In genomic region chr17:16971458-16972338, GRCh38 we compare ENCODE assay signal across 14 cellular contexts. TPM values are rescaled to one million over a fixed set of nuclear protein-coding genes. Genes with fewer than 3 reads are reported as not detected.
DNase-seq lines count a peak whose midpoint lies in the region; ATAC-seq and TF ChIP-seq lines count a peak whose summit lies in the region.
"Had no signal": no experiment of that assay in that cellular context is flagged by ENCODE, and none has a peak within 500 bp of the region (broad histone marks: within the 10 kb centered on the region; RNA-seq: fewer than 3 reads in every experiment).

Gene TNFRSF13B (minus strand): TSS chr17:16972118. CDS start chr17:16972075, 43 bp downstream.

- no peak within 1 kb of the TSS for H3K4me3 ChIP-seq in KMS-11 (IDR thresholded peaks at IDR 0.05; ENCODE audit: insufficient read depth, low read depth, low read length)
- H3K4me3 ChIP-seq: heart right ventricle had no signal

- H3K79me2 ChIP-seq in KMS-11 (ENCODE audit: insufficient read depth, low read depth): peaks cover 37% of the 10 kb centered on the region

- intact Hi-C loops in posterior vena cava (cut with DNase I): no loop called here

- H3K4me1 ChIP-seq in KMS-11 (ENCODE audit: low read depth, poor library complexity, severe bottlenecking): peaks cover 73% of the 10 kb centered on the region

- no peak within 1 kb of the TSS for H2AFZ ChIP-seq in KMS-11 (ENCODE audit: low read depth)

- H4K20me1 ChIP-seq in KMS-11 (ENCODE audit: insufficient read depth): no peaks in the 10 kb centered on the region

- no peaks in the 10 kb centered on the region for H3K36me3 ChIP-seq in KMS-11 (ENCODE audit: insufficient read depth)
- H3K36me3 ChIP-seq: heart right ventricle had no signal

- H3K4me2 ChIP-seq in KMS-11: peak within 1 kb of the TSS; percentile 94

- DNase-seq in posterior vena cava (ENCODE audit: low spot score): peak; percentile 68
- no peak for DNase-seq in GM20000 (ENCODE audit: low spot score)
- DNase-seq in activated CD4-positive, alpha-beta T cell treated with anti-CD3 and anti-CD28 coated beads, Interleukin-2, amount 50 U/mL, for 4 hours: no peak
- DNase-seq in NCI-H1930 (lab: John Stamatoyannopoulos, UW): no peak
- no peak for DNase-seq in OCI-M1 (lab: John Stamatoyannopoulos, UW)
- DNase-seq: activated CD8-positive, alpha-beta memory T cell treated with anti-CD3 and anti-CD28 coated beads, Interleukin-2, amount 50 U/mL, for 48 hours; effector memory CD8-positive, alpha-beta T cell; heart right ventricle; retina; trophoblast cell had no signal

- ATAC-seq in GM18861 (IDR thresholded peaks at IDR 0.05; ENCODE audit: unreplicated experiment) (peak; percentile 25), GM21723 (IDR thresholded peaks at IDR 0.05; ENCODE audit: unreplicated experiment) (peak; percentile 35)
- ATAC-seq: effector memory CD8-positive, alpha-beta T cell had no signal

- peak within 1 kb of the TSS; percentile 76 for H3K9ac ChIP-seq in KMS-11

- H3K27ac ChIP-seq in KMS-11: peak within 1 kb of the TSS; percentile 92
- H3K27ac ChIP-seq: heart right ventricle had no signal

- TF ChIP-seq CTCF in KMS-11 (conservative IDR thresholded peaks at IDR 0.05; ENCODE audit: low read depth, low read length) (no peak), GM20000 (IDR thresholded peaks at IDR 0.05; ENCODE audit: extremely low read depth, missing control alignments) (no peak)

- no peaks in the 10 kb centered on the region for H3K27me3 ChIP-seq in KMS-11 (ENCODE audit: insufficient read depth, low read depth)
- H3K27me3 ChIP-seq: heart right ventricle had no signal

RNA-seq across cellular contexts. Expression of gene TNFRSF13B, which starts in this region (rescaled TPM):
- total RNA-seq in posterior vena cava: not detected
- total RNA-seq: heart right ventricle, lung microvascular endothelial cell had no signal

Comparison
In these comparisons a context has a peak if more than half of its experiments do, and no peak if none do; other contexts are left out.
1. Peak in DNase-seq in posterior vena cava; RNA of the gene not detected or under 1 TPM.